8 cellular contexts compared by ENCODE assay signal in genomic region chr6:2738373-2738979, GRCh38. TPM values are rescaled to one million over a fixed set of nuclear protein-coding genes. Genes with fewer than 3 reads are reported as not detected.
DNase-seq lines count a peak whose midpoint lies in the region; ATAC-seq, FAIRE-seq and TF ChIP-seq lines count a peak whose summit lies in the region.

No MANE protein-coding gene starts in this region.

- peak; percentile 60 for ATAC-seq in activated naive CD8-positive, alpha-beta T cell treated with anti-CD3 and anti-CD28 coated beads, Interleukin-2, amount 10 ng/mL, durations not matched to agents 7 days and 5 days (ENCODE audit: low read depth)
- ATAC-seq in GM18868 (IDR thresholded peaks at IDR 0.05; ENCODE audit: unreplicated experiment) (no peak), GM21576 (IDR thresholded peaks at IDR 0.05; ENCODE audit: unreplicated experiment) (no peak)

- H4K20me1 ChIP-seq in DOHH2 (ENCODE audit: control insufficient read depth, insufficient read depth, low read depth, low read length) (no peaks in the 10 kb centered on the region), smooth muscle cell (ENCODE audit: low read depth) (no peaks in the 10 kb centered on the region)

- POLR2A ChIA-PET in activated naive CD8-positive, alpha-beta T cell treated with anti-CD3 and anti-CD28 coated beads, Interleukin-2, amount 10 ng/mL, durations not matched to agents 7 days and 5 days (lab: Charles Lee) = no interaction called here

- peaks cover 7% of the 10 kb centered on the region for H3K27me3 Mint-ChIP-seq in activated naive CD8-positive, alpha-beta T cell treated with anti-CD3 and anti-CD28 coated beads, Interleukin-2, amount 10 ng/mL, durations not matched to agents 7 days and 5 days

- H3K9me3 ChIP-seq in DOHH2 (ENCODE audit: control insufficient read depth, insufficient read depth, low read length) (no peaks in the 10 kb centered on the region), left ventricle myocardium inferior (replicated peaks) (no peaks in the 10 kb centered on the region), smooth muscle cell (replicated peaks; ENCODE audit: low read depth) (no peaks in the 10 kb centered on the region)

- WGBS in smooth muscle cell (ENCODE audit: low lambda C conversion rate) = 27% methylated on average over 5 of the region's 5 CpGs

- H3K79me2 ChIP-seq in DOHH2 (ENCODE audit: control insufficient read depth, low read length) (no peaks in the 10 kb centered on the region), smooth muscle cell (ENCODE audit: low read depth) (no peaks in the 10 kb centered on the region)

- H3F3A ChIP-seq in DOHH2 (ENCODE audit: control insufficient read depth, insufficient read depth) (no peaks in the 10 kb centered on the region), smooth muscle cell (ENCODE audit: low read depth) (no peaks in the 10 kb centered on the region)

- no peaks in the 10 kb centered on the region for H3K36me3 Mint-ChIP-seq in activated naive CD8-positive, alpha-beta T cell treated with anti-CD3 and anti-CD28 coated beads, Interleukin-2, amount 10 ng/mL, durations not matched to agents 7 days and 5 days

- H3K4me1 ChIP-seq in DOHH2 (ENCODE audit: control insufficient read depth, low read length) = peaks cover 8% of the 10 kb centered on the region
- H3K4me1 ChIP-seq in left ventricle myocardium inferior = peaks cover 39% of the 10 kb centered on the region
- H3K4me1 ChIP-seq in smooth muscle cell (ENCODE audit: low read depth) = no peaks in the 10 kb centered on the region

- no peak overlapping the region for H3K27ac Mint-ChIP-seq in activated naive CD8-positive, alpha-beta T cell treated with anti-CD3 and anti-CD28 coated beads, Interleukin-2, amount 10 ng/mL, durations not matched to agents 7 days and 5 days

- H3K27me3 ChIP-seq in DOHH2 (ENCODE audit: control insufficient read depth, low read length) (no peaks in the 10 kb centered on the region), left ventricle myocardium inferior (ENCODE audit: low read depth) (no peaks in the 10 kb centered on the region), smooth muscle cell (ENCODE audit: low read depth) (no peaks in the 10 kb centered on the region)

- peak; percentile 70 for FAIRE-seq in HTR-8/SVneo (lab: Jason Lieb, UNC)

- no peak overlapping the region for H2AFZ ChIP-seq in smooth muscle cell (ENCODE audit: low read depth)

- H3K36me3 ChIP-seq in DOHH2 (ENCODE audit: control insufficient read depth, low read length) = no peaks in the 10 kb centered on the region
- no peaks in the 10 kb centered on the region for H3K36me3 ChIP-seq in left ventricle myocardium inferior
- no peaks in the 10 kb centered on the region for H3K36me3 ChIP-seq in smooth muscle cell (ENCODE audit: low read depth)

- intact Hi-C loops in left ventricle myocardium inferior (cut with micrococcal nuclease) = no loop called here

- H3K9me2 ChIP-seq in DOHH2 (replicated peaks; ENCODE audit: control insufficient read depth, low read length) = no peaks in the 10 kb centered on the region

- no peak overlapping the region for H3K4me2 ChIP-seq in DOHH2 (ENCODE audit: low read length)
- H3K4me2 ChIP-seq in smooth muscle cell = no peak overlapping the region

- H3K27ac ChIP-seq in DOHH2 (ENCODE audit: low read depth, low read length) (no peak overlapping the region), left ventricle myocardium inferior (replicated peaks) (peak overlapping the region; percentile 62), smooth muscle cell (ENCODE audit: low read depth) (no peak overlapping the region)

- no peak overlapping the region for H3K4me3 Mint-ChIP-seq in activated naive CD8-positive, alpha-beta T cell treated with anti-CD3 and anti-CD28 coated beads, Interleukin-2, amount 10 ng/mL, durations not matched to agents 7 days and 5 days

- H3K4me1 Mint-ChIP-seq in activated naive CD8-positive, alpha-beta T cell treated with anti-CD3 and anti-CD28 coated beads, Interleukin-2, amount 10 ng/mL, durations not matched to agents 7 days and 5 days = peaks cover 5% of the 10 kb centered on the region

- TF ChIP-seq CTCF in DOHH2 (IDR thresholded peaks at IDR 0.05; ENCODE audit: low read depth, low read length, poor library complexity, severe bottlenecking) (peak; percentile 84), left ventricle myocardium inferior (IDR thresholded peaks at IDR 0.05; ENCODE audit: borderline replicate concordance) (peak; percentile 73), smooth muscle cell (IDR thresholded peaks at IDR 0.05; ENCODE audit: borderline replicate concordance, insufficient read depth, poor library complexity, severe bottlenecking) (peak; percentile 74)

- H3K9me3 Mint-ChIP-seq in activated naive CD8-positive, alpha-beta T cell treated with anti-CD3 and anti-CD28 coated beads, Interleukin-2, amount 10 ng/mL, durations not matched to agents 7 days and 5 days = no peaks in the 10 kb centered on the region

- no peak overlapping the region for H3K9ac ChIP-seq in smooth muscle cell (ENCODE audit: low read depth)

- DNase-seq in HTR-8/SVneo (ENCODE audit: insufficient read length, low spot score) = peak; percentile 54
- DNase-seq in RPMI7951 (ENCODE audit: low read depth) = peak; percentile 59
- DNase-seq in activated naive CD8-positive, alpha-beta T cell treated with anti-CD3 and anti-CD28 coated beads, Interleukin-2, amount 10 ng/mL, durations not matched to agents 7 days and 5 days = no peak
- DNase-seq in left ventricle myocardium inferior = no peak
- DNase-seq in smooth muscle cell (lab: John Stamatoyannopoulos, UW; ENCODE audit: unreplicated experiment) = no peak

- no peak overlapping the region for H3K4me3 ChIP-seq in DOHH2 (ENCODE audit: low read length)
- no peak overlapping the region for H3K4me3 ChIP-seq in left ventricle myocardium inferior
- no peak overlapping the region for H3K4me3 ChIP-seq in smooth muscle cell

RNA-seq across cellular contexts. Expression of gene MYLK4, which starts 12.2 kb away (rescaled TPM):
- 0.29 and 0.60 TPM in 2 replicates for total RNA-seq in RPMI7951 (2014; rRNA removed; shearing (Covaris generic))
- total RNA-seq in activated naive CD8-positive, alpha-beta T cell treated with anti-CD3 and anti-CD28 coated beads, Interleukin-2, amount 10 ng/mL, durations not matched to agents 7 days and 5 days = under 1 TPM; 0.33 to 0.62 TPM
- 1.2 TPM for total RNA-seq in left ventricle myocardium inferior
- 0.90 and 0.99 TPM in 2 replicates for total RNA-seq in smooth muscle cell
- 0.21 TPM in 1 of 2 replicates, not detected in the other for polyA plus RNA-seq in smooth muscle cell

RNA-seq across cellular contexts. Expression of gene WRNIP1, which starts 26.7 kb away (rescaled TPM):
- total RNA-seq in RPMI7951 (2014; rRNA removed; shearing (Covaris generic)) = 60.2 and 62.6 TPM in 2 replicates
- total RNA-seq in activated naive CD8-positive, alpha-beta T cell treated with anti-CD3 and anti-CD28 coated beads, Interleukin-2, amount 10 ng/mL, durations not matched to agents 7 days and 5 days = 10 to 100 TPM; 45.4 to 46.7 TPM
- total RNA-seq in left ventricle myocardium inferior = 39.4 TPM
- total RNA-seq in smooth muscle cell = 20.0 and 27.0 TPM in 2 replicates
- polyA plus RNA-seq in smooth muscle cell = 29.6 and 33.8 TPM in 2 replicates

Comparison
In these comparisons a context has a peak if more than half of its experiments do, and no peak if none do; other contexts are left out.
1. DNase-seq: peak in HTR-8/SVneo (single experiment) and RPMI7951 (single experiment); none in activated naive CD8-positive, alpha-beta T cell treated with anti-CD3 and anti-CD28 coated beads, Interleukin-2, amount 10 ng/mL, durations not matched to agents 7 days and 5 days (single experiment), left ventricle myocardium inferior (single experiment) and smooth muscle cell (single experiment).
2. Peak in every context shown above with its lines, with median percentiles within 50 percentile points of each other: CTCF ChIP-seq.